Comparison of ENCODE assay signal across 8 cellular contexts in the genomic region with DNA sequence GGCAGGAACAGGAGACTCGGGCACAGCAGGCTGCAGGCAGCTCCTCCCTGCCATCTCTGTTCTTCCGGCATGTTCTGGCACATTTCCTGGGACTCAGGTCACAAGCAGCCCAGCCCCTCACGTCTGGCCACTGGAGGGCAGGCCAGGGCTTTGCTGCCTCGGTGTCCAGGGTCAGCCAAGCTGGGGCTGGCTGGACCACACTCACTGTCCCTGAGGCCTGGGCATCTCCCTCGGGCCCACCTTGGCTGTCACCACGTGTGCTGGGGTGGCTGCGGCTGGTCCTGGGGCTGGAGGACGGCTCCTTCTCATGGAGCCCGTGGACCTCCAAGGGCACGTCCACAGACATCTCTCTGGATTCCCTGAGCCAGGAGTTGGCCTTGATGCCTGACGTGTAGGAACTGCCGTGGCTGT. TPM values are rescaled to one million over a fixed set of nuclear protein-coding genes. Genes with fewer than 3 reads are reported as not detected.
DNase-seq lines count a peak whose midpoint lies in the region; ATAC-seq, FAIRE-seq and TF ChIP-seq lines count a peak whose summit lies in the region.

No MANE protein-coding gene starts in this region.

- peak; percentile 38 for DNase-seq in NCI-H345 (lab: John Stamatoyannopoulos, UW)
- DNase-seq in NCI-H345 treated with DMSO at 0.1 percent for 48 hours (lab: John Stamatoyannopoulos, UW; ENCODE audit: unreplicated experiment): no peak
- peak; percentile 27 for DNase-seq in astrocyte (ENCODE audit: low read depth)
- peak; percentile 65 for DNase-seq in iris pigment epithelial cell (ENCODE audit: low read depth)
- peak; percentile 90 for DNase-seq in testis
- DNase-seq in stimulated activated CD4-positive, alpha-beta T cell treated with anti-CD3 and anti-CD28 coated beads, Interleukin-4, amount 100 ng/mL, for 4 hours: no peak
- DNase-seq in activated CD4-positive, alpha-beta T cell treated with anti-CD3 and anti-CD28 coated beads, Interleukin-2, amount 50 U/mL, for 4 hours: no peak

- H3K27me3 ChIP-seq in astrocyte (ENCODE audit: insufficient read depth, low read length) (no peaks in the 10 kb centered on the region), testis (no peaks in the 10 kb centered on the region)

- no peak overlapping the region for H3K4me3 Mint-ChIP-seq in astrocyte (ENCODE audit: unreplicated experiment)

- no peak overlapping the region for H2AFZ ChIP-seq in astrocyte (ENCODE audit: low read depth, low read length)

- no peak overlapping the region for H3K27ac Mint-ChIP-seq in astrocyte (ENCODE audit: unreplicated experiment)

- no peaks in the 10 kb centered on the region for H3K36me3 ChIP-seq in astrocyte (ENCODE audit: insufficient read depth, low read length)
- no peaks in the 10 kb centered on the region for H3K36me3 ChIP-seq in testis (ENCODE audit: low read depth, missing control alignments)

- 43 to 45% methylated on average over 1 to 12 of the region's 12 CpGs for WGBS in testis, 2 donors

- TF ChIP-seq CTCF in astrocyte (IDR thresholded peaks at IDR 0.05; ENCODE audit: insufficient read depth, low read depth, low read length) (peak; percentile 30), testis (IDR thresholded peaks at IDR 0.05) (peak; percentile 68 to 73 (median 69))

- no peak overlapping the region for H3K4me2 ChIP-seq in astrocyte (ENCODE audit: low read length)

- H3K27ac ChIP-seq in astrocyte (ENCODE audit: low read depth, low read length) (no peak overlapping the region), testis (no peak overlapping the region)

- H3K9me3 ChIP-seq in astrocyte (ENCODE audit: insufficient read depth, low read depth, low read length) (no peaks in the 10 kb centered on the region), testis (no peaks in the 10 kb centered on the region)

- H3K4me1 ChIP-seq in astrocyte (ENCODE audit: insufficient read depth, low read length) (no peaks in the 10 kb centered on the region), testis (peaks cover 6% of the 10 kb centered on the region)

- H3K4me1 Mint-ChIP-seq in astrocyte (ENCODE audit: low read depth, unreplicated experiment): no peaks in the 10 kb centered on the region

- H3K9me3 Mint-ChIP-seq in astrocyte (ENCODE audit: unreplicated experiment): peaks cover 1% of the 10 kb centered on the region

- H3K9ac ChIP-seq in astrocyte (ENCODE audit: low read length): no peak overlapping the region

- no peak for FAIRE-seq in astrocyte (lab: Jason Lieb, UNC)

- intact Hi-C loops in testis (cut with DNase I; ENCODE audit: low total_unique reads): no loop called here

- no peaks in the 10 kb centered on the region for H3K36me3 Mint-ChIP-seq in astrocyte (ENCODE audit: low read depth, unreplicated experiment)

- H3K4me3 ChIP-seq in astrocyte (ENCODE audit: insufficient read depth, low read depth, low read length) (no peak overlapping the region), testis (no peak overlapping the region)

- ATAC-seq in HG02610 (IDR thresholded peaks at IDR 0.05; ENCODE audit: unreplicated experiment): no peak

- H3K27me3 Mint-ChIP-seq in astrocyte (ENCODE audit: low read depth, unreplicated experiment): peaks cover 49% of the 10 kb centered on the region

- no peak for TF ChIP-seq POLR2A in testis (IDR thresholded peaks at IDR 0.05)

- no peaks in the 10 kb centered on the region for H3K79me2 ChIP-seq in astrocyte (ENCODE audit: insufficient read depth, low read length)

- H4K20me1 ChIP-seq in astrocyte (ENCODE audit: insufficient read depth, low read length): no peaks in the 10 kb centered on the region

RNA-seq across cellular contexts. Expression of a gene that starts 18.5 kb away (rescaled TPM):
- total RNA-seq in astrocyte (not detected in 2 replicates), testis (10 to 100 TPM in 1 of 2 donors, 1 to 10 TPM in 1; 7.2 to 13.5 TPM)
- 8.0 TPM for polyA plus RNA-seq in testis (ENCODE audit: insufficient read depth, low read depth, low replicate concordance)

Comparison
In these comparisons a context has a peak if more than half of its experiments do, and no peak if none do; other contexts are left out.
1. DNase-seq: peak in NCI-H345 (single experiment), astrocyte (single experiment), iris pigment epithelial cell (single experiment) and testis (single experiment); none in NCI-H345 treated with DMSO at 0.1 percent for 48 hours (single experiment), stimulated activated CD4-positive, alpha-beta T cell treated with anti-CD3 and anti-CD28 coated beads, Interleukin-4, amount 100 ng/mL, for 4 hours (0 of 2) and activated CD4-positive, alpha-beta T cell treated with anti-CD3 and anti-CD28 coated beads, Interleukin-2, amount 50 U/mL, for 4 hours (0 of 2).